ENCODE assay signal across 8 cellular contexts in genomic region chr1:19882111-19883071, GRCh38. TPM values are rescaled to one million over a fixed set of nuclear protein-coding genes. Genes with fewer than 3 reads are reported as not detected.
A peak's percentile ranks its signal among the peaks of the same experiment; 100 is the strongest.
DNase-seq lines count a peak whose midpoint lies in the region; ATAC-seq and TF ChIP-seq lines count a peak whose summit lies in the region.

OTUD3 (plus strand) TSS chr1:19882395; CDS start chr1:19882514, 119 bp downstream.

- H3K9me3 Mint-ChIP-seq in CD14-positive monocyte, result peaks cover 0 to 3% (median 0%) of the 10 kb centered on the region in 7 donors
- no peaks in the 10 kb centered on the region for H3K9me3 Mint-ChIP-seq in activated CD4-positive, alpha-beta T cell treated with anti-CD3 and anti-CD28 coated beads, Interleukin-2, amount 10 ng/mL, durations not matched to agents 7 days and 5 days

- H3K36me3 Mint-ChIP-seq in CD14-positive monocyte, result peaks cover 0 to 4% of the 10 kb centered on the region in 2 donors
- H3K36me3 Mint-ChIP-seq in activated CD4-positive, alpha-beta T cell treated with anti-CD3 and anti-CD28 coated beads, Interleukin-2, amount 10 ng/mL, durations not matched to agents 7 days and 5 days (ENCODE audit: low read depth), result peaks cover 4% of the 10 kb centered on the region

- DNase-seq in CD14-positive monocyte (ENCODE audit: low spot score) (peak; percentile 95), NCI-H69 (lab: John Stamatoyannopoulos, UW) (peak; percentile 96), dedifferentiated amniotic fluid mesenchymal stem cell (ENCODE audit: extremely low spot score) (peak; percentile 99), left lung (peak; percentile 96 to 97)
- DNase-seq in activated CD4-positive, alpha-beta T cell treated with anti-CD3 and anti-CD28 coated beads, Interleukin-2, amount 10 ng/mL, durations not matched to agents 7 days and 5 days, result peak; percentile 98
- DNase-seq in stimulated activated CD4-positive, alpha-beta T cell treated with anti-CD3 and anti-CD28 coated beads, Interleukin-2, amount 100 ng/mL, for 48 hours, result peak; percentile 90 to 93

- intact Hi-C loops in CD14-positive monocyte (cut with micrococcal nuclease), result no loop called here
- intact Hi-C loops in left lung (cut with DNase I), result no loop called here

- ATAC-seq in GM19351 (IDR thresholded peaks at IDR 0.05; ENCODE audit: unreplicated experiment), result peak; percentile 90
- peak; percentile 89 for ATAC-seq in HG03521 (IDR thresholded peaks at IDR 0.05; ENCODE audit: unreplicated experiment)
- ATAC-seq in left lung, result peak; percentile 95

- peak within 1 kb of the TSS; percentile 87 to 89 for H3K4me3 ChIP-seq in left lung

- peak; percentile 92 for TF ChIP-seq CTCF in CD14-positive monocyte (IDR thresholded peaks at IDR 0.05)
- TF ChIP-seq CTCF in left lung (IDR thresholded peaks at IDR 0.05), result peak; percentile 89 to 94

- peak within 1 kb of the TSS; percentile 80 to 88 for H3K4me3 Mint-ChIP-seq in CD14-positive monocyte
- peak within 1 kb of the TSS; percentile 87 for H3K4me3 Mint-ChIP-seq in activated CD4-positive, alpha-beta T cell treated with anti-CD3 and anti-CD28 coated beads, Interleukin-2, amount 10 ng/mL, durations not matched to agents 7 days and 5 days

- H3K27me3 Mint-ChIP-seq in CD14-positive monocyte (ENCODE audit: low read depth in 3 of 3), result peaks cover 3 to 12% (median 4%) of the 10 kb centered on the region in 3 donors
- peaks cover 3% of the 10 kb centered on the region for H3K27me3 Mint-ChIP-seq in activated CD4-positive, alpha-beta T cell treated with anti-CD3 and anti-CD28 coated beads, Interleukin-2, amount 10 ng/mL, durations not matched to agents 7 days and 5 days

- H3K27me3 ChIP-seq in left lung, result peaks cover 0 to 8% of the 10 kb centered on the region in 2 donors

- H3K4me1 Mint-ChIP-seq in CD14-positive monocyte, result peaks cover 26% of the 10 kb centered on the region
- H3K4me1 Mint-ChIP-seq in activated CD4-positive, alpha-beta T cell treated with anti-CD3 and anti-CD28 coated beads, Interleukin-2, amount 10 ng/mL, durations not matched to agents 7 days and 5 days, result peaks cover 35% of the 10 kb centered on the region

- peak within 1 kb of the TSS; percentile 15 to 80 (median 73) for H3K27ac Mint-ChIP-seq in CD14-positive monocyte
- H3K27ac Mint-ChIP-seq in activated CD4-positive, alpha-beta T cell treated with anti-CD3 and anti-CD28 coated beads, Interleukin-2, amount 10 ng/mL, durations not matched to agents 7 days and 5 days, result peak within 1 kb of the TSS; percentile 86

- POLR2A ChIA-PET in activated CD4-positive, alpha-beta T cell treated with anti-CD3 and anti-CD28 coated beads, Interleukin-2, amount 10 ng/mL, durations not matched to agents 7 days and 5 days (lab: Charles Lee), result no interaction called here

- no peaks in the 10 kb centered on the region for H3K36me3 ChIP-seq in left lung

- H3K9me3 ChIP-seq in left lung, result no peaks in the 10 kb centered on the region

- H3K27ac ChIP-seq in left lung, result peak within 1 kb of the TSS; percentile 91 to 93

- CTCF ChIA-PET in activated CD4-positive, alpha-beta T cell treated with anti-CD3 and anti-CD28 coated beads, Interleukin-2, amount 10 ng/mL, durations not matched to agents 7 days and 5 days (lab: Charles Lee), result interaction anchor here (0.5 to 2.4 kb wide), 17 partner anchors 9 to 269 kb away, joined by 3 to 8 read pairs (median 3); no protein-coding TSS in a partner anchor

- H3K4me1 ChIP-seq in left lung, result peaks cover 16 to 26% of the 10 kb centered on the region in 2 donors

RNA-seq across cellular contexts. Expression of gene OTUD3, which starts in this region (rescaled TPM):
- 1 to 10 TPM in 1 of 2 donors, under 1 TPM in 1; 0.05 to 1.2 TPM for polyA plus RNA-seq in CD14-positive monocyte
- total RNA-seq in activated CD4-positive, alpha-beta T cell treated with anti-CD3 and anti-CD28 coated beads, Interleukin-2, amount 10 ng/mL, durations not matched to agents 7 days and 5 days, result 10 to 100 TPM; 10.2 to 11.2 TPM
- 10 to 100 TPM in 1 of 2 donors, 1 to 10 TPM in 1; 9.8 to 11.0 TPM for total RNA-seq in left lung

Comparison
In these comparisons a context has a peak if more than half of its experiments do, and no peak if none do; other contexts are left out.
1. Peak in every context shown above with its lines: DNase-seq, ATAC-seq, H3K4me3 ChIP-seq and H3K27ac ChIP-seq.